Comparison of ENCODE assay signal across 13 cellular contexts in the genomic region with DNA sequence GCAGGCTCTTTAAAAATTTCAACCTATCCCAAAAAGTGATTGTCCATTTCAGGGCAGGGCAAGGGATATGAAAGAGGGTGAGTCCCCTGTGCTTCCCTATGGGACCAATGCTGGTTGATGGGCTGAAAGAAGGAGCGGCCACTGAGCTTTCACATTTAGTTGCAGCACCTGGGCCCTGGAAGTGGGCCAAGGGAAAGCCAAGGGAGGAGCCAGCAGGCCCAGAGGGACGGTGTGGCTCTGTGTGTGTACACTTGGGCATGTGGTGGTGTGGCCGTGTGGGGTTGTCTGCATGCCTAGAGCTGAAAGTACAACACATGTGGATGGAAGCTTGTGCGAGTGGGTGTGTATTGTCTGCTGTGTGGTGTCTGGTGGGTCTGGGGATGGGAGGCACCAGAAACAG. TPM values are rescaled to one million over a fixed set of nuclear protein-coding genes. Genes with fewer than 3 reads are reported as not detected.
DNase-seq lines count a peak whose midpoint lies in the region; ATAC-seq and TF ChIP-seq lines count a peak whose summit lies in the region.
"Had no signal": no experiment of that assay in that cellular context is flagged by ENCODE, and none has a peak within 500 bp of the region (broad histone marks: within the 10 kb centered on the region; RNA-seq: fewer than 3 reads in every experiment).

No MANE protein-coding gene starts in this region.

- no peaks in the 10 kb centered on the region for H3K9me3 ChIP-seq in spleen
- H3K9me3 ChIP-seq: sigmoid colon, SJSA1 had no signal

- 79 to 93% (median 90%) methylated on average over 4 of the region's 4 CpGs for whole genome bisulfite sequencing in spleen, 5 donors

- H3K27ac ChIP-seq in spleen, result peak overlapping the region in 5 of 8 donors; percentile 39 to 74 (median 65)
- H3K27ac ChIP-seq: HL-60, sigmoid colon, SJSA1 had no signal

- no peak overlapping the region for H3K4me3 Mint-ChIP-seq in activated T-helper 17 cell treated with anti-CD3 and anti-CD28 coated beads, Interleukin-2, amount 50 U/mL, for 72 hours

- H3K9me3 Mint-ChIP-seq in activated naive CD4-positive, alpha-beta T cell treated with anti-CD3 and anti-CD28 coated beads, Interleukin-2, amount 50 U/mL, for 72 hours, result no peaks in the 10 kb centered on the region
- no peaks in the 10 kb centered on the region for H3K9me3 Mint-ChIP-seq in activated T-helper 17 cell treated with anti-CD3 and anti-CD28 coated beads, Interleukin-2, amount 50 U/mL, for 72 hours

- H3K27me3 ChIP-seq in spleen (replicated peaks in 1 of 7), result no peaks in the 10 kb centered on the region
- H3K27me3 ChIP-seq: sigmoid colon, SJSA1 had no signal

- TF ChIP-seq CTCF in spleen (IDR thresholded peaks at IDR 0.05 in 8 of 11, conservative IDR thresholded peaks at IDR 0.05 in 3 of 11), result no peak
- TF ChIP-seq CTCF in GM10266 (IDR thresholded peaks at IDR 0.05; ENCODE audit: control insufficient read depth, insufficient read depth, low read depth, missing control alignments), result no peak

- peak in 1 of 2 donors; percentile 6 for ATAC-seq in activated naive CD4-positive, alpha-beta T cell treated with anti-CD3 and anti-CD28 coated beads, Interleukin-2, amount 50 U/mL, for 72 hours
- peak; percentile 7 for ATAC-seq in activated T-helper 17 cell treated with anti-CD3 and anti-CD28 coated beads, Interleukin-2, amount 50 U/mL, for 72 hours (replicated peaks)
- no peak for ATAC-seq in HG02588 (IDR thresholded peaks at IDR 0.05; ENCODE audit: unreplicated experiment)

- H3K4me1 ChIP-seq in spleen, result peaks cover 0 to 37% (median 11%) of the 10 kb centered on the region in 6 donors
- H3K4me1 ChIP-seq: sigmoid colon had no signal

- no peak for TF ChIP-seq POLR2A in spleen (IDR thresholded peaks at IDR 0.05)

- peaks cover 26 to 37% of the 10 kb centered on the region in 2 donors for H3K36me3 Mint-ChIP-seq in activated naive CD4-positive, alpha-beta T cell treated with anti-CD3 and anti-CD28 coated beads, Interleukin-2, amount 50 U/mL, for 72 hours
- H3K36me3 Mint-ChIP-seq in activated T-helper 17 cell treated with anti-CD3 and anti-CD28 coated beads, Interleukin-2, amount 50 U/mL, for 72 hours (ENCODE audit: low read depth), result peaks cover 99% of the 10 kb centered on the region

- intact Hi-C loops in spleen (cut with DNase I; ENCODE audit: low total_unique reads), result no loop called here

- H3K36me3 ChIP-seq in spleen, result peaks cover 0 to 100% (median 32%) of the 10 kb centered on the region in 6 donors

- no peaks in the 10 kb centered on the region for H3K27me3 Mint-ChIP-seq in activated T-helper 17 cell treated with anti-CD3 and anti-CD28 coated beads, Interleukin-2, amount 50 U/mL, for 72 hours

- peaks cover 10% of the 10 kb centered on the region for H3K4me1 Mint-ChIP-seq in activated T-helper 17 cell treated with anti-CD3 and anti-CD28 coated beads, Interleukin-2, amount 50 U/mL, for 72 hours

- no peak for DNase-seq in activated naive CD4-positive, alpha-beta T cell treated with anti-CD3 and anti-CD28 coated beads, Interleukin-2, amount 50 U/mL, for 72 hours (ENCODE audit: low spot score in 2 of 2)
- no peak for DNase-seq in activated naive CD4-positive, alpha-beta T cell (lab: John Stamatoyannopoulos, UW)
- peak; percentile 59 for DNase-seq in NCI-H1694 (lab: John Stamatoyannopoulos, UW)
- DNase-seq in spleen, result no peak
- no peak for DNase-seq in NCI-H146 treated with DMSO at 0.1 percent for 48 hours (lab: John Stamatoyannopoulos, UW; ENCODE audit: unreplicated experiment)
- no peak for DNase-seq in GM10266 (ENCODE audit: extremely low spot score)
- DNase-seq: cortex of kidney, sigmoid colon had no signal

- H3K27ac Mint-ChIP-seq in activated naive CD4-positive, alpha-beta T cell treated with anti-CD3 and anti-CD28 coated beads, Interleukin-2, amount 50 U/mL, for 72 hours, result peak overlapping the region; percentile 33 to 75
- H3K27ac Mint-ChIP-seq in activated T-helper 17 cell treated with anti-CD3 and anti-CD28 coated beads, Interleukin-2, amount 50 U/mL, for 72 hours, result peak overlapping the region; percentile 69

- no peak overlapping the region for H3K4me3 ChIP-seq in spleen
- H3K4me3 ChIP-seq: lung, sigmoid colon, SJSA1 had no signal

RNA-seq across cellular contexts. Expression of a gene that starts 14.0 kb away (rescaled TPM):
- total RNA-seq in activated naive CD4-positive, alpha-beta T cell treated with anti-CD3 and anti-CD28 coated beads, Interleukin-2, amount 50 U/mL, for 72 hours, result 10 to 100 TPM; 74.9 to 75.2 TPM
- total RNA-seq in activated T-helper 17 cell treated with anti-CD3 and anti-CD28 coated beads, Interleukin-2, amount 50 U/mL, for 72 hours, result 10 to 100 TPM; 60.2 to 62.8 TPM
- 10 to 100 TPM; 26.1 to 41.4 (median 34.8) TPM for total RNA-seq in spleen
- 10 to 100 TPM in 2 of 3 donors, 1 to 10 TPM in 1; 8.9 to 14.0 (median 11.3) TPM for polyA plus RNA-seq in spleen

RNA-seq across cellular contexts. Expression of a gene that starts 20.3 kb away (rescaled TPM):
- 100 to 1,000 TPM; 305 to 312 TPM for total RNA-seq in activated naive CD4-positive, alpha-beta T cell treated with anti-CD3 and anti-CD28 coated beads, Interleukin-2, amount 50 U/mL, for 72 hours
- 100 to 1,000 TPM; 236 to 258 TPM for total RNA-seq in activated T-helper 17 cell treated with anti-CD3 and anti-CD28 coated beads, Interleukin-2, amount 50 U/mL, for 72 hours
- 10 to 100 TPM; 33.4 to 53.0 (median 40.5) TPM for total RNA-seq in spleen
- polyA plus RNA-seq in spleen, result 10 to 100 TPM; 12.6 to 29.4 (median 27.7) TPM

Comparison
In these comparisons a context has a peak if more than half of its experiments do, and no peak if none do; other contexts are left out.
1. RNA of a gene that starts 20.3 kb away (total RNA-seq): 305 to 312 TPM in activated naive CD4-positive, alpha-beta T cell treated with anti-CD3 and anti-CD28 coated beads, Interleukin-2, amount 50 U/mL, for 72 hours and 236 to 258 TPM in activated T-helper 17 cell treated with anti-CD3 and anti-CD28 coated beads, Interleukin-2, amount 50 U/mL, for 72 hours; 33.4 to 53.0 TPM in spleen; every median in the first group is over 4 times any median in the second.